ENCODE assay signal across 31 cellular contexts in the genomic region with DNA sequence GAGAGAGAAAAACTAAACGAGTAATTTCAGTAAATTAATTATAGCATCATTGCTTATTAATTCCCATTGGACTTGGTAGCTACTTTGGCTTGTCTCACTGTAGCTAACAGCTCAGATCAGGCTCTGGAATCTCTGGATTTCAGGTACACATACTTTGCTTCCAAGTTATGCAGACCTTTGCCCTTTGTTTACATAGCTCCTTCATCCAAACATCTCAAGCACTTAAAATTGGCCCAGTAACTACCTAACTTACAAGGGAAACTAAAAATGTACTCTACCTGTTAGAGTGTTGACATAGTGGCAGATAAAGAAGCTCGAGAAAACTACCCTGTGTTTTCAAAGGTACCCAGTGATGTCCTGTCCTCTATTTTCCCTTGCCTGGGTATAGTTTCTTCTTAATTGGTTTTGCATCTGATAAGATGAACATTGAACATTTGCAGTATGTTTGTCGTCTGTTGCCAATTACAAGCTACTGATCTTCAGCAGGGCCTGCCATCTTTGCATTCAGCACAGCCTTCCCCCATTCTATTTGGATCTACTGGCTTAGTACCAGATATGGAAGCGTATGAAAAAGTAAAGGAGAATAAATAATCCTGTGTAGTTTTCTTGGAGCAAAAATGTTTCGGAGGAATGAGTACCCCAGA.
"Had no signal": no experiment of that assay in that cellular context is flagged by ENCODE, and none has a peak within 500 bp of the region (broad histone marks: within the 10 kb centered on the region; RNA-seq: fewer than 3 reads in every experiment).

No MANE protein-coding gene starts in this region.

- DNase-seq: activated CD4-positive, alpha-beta memory T cell treated with anti-CD3 and anti-CD28 coated beads, Interleukin-2, amount 10 ng/mL, durations not matched to agents 7 days and 5 days; activated CD4-positive, alpha-beta T cell treated with anti-CD3 and anti-CD28 coated beads for 36 hours; activated CD4-positive, alpha-beta T cell treated with anti-CD3 and anti-CD28 coated beads, Interleukin-2, amount 50 U/mL, for 1 hour; activated gamma-delta T cell; activated naive CD4-positive, alpha-beta T cell treated with anti-CD3 and anti-CD28 coated beads for 36 hours; activated T-cell treated with anti-CD3 and anti-CD28 coated beads for 4 hours; activated T-cell treated with anti-CD3 and anti-CD28 coated beads, Interleukin-2, amount 50 U/mL, for 48 hours; caudate nucleus; IMR-90; Kasumi-1; KBM-7; NCI-H1092; NCI-H1417 treated with DMSO at 0.1 percent for 48 hours; NCI-H1694; NCI-H2029; NCI-H2107; NCI-H2171 treated with DMSO at 0.1 percent for 48 hours; NCI-H226; NCI-H526 treated with DMSO at 0.1 percent for 48 hours; NCI-H82; OCI-M1; Peyer's patch; SHP77; T-cell; T-helper 2 cell; T1000 had no signal

- H3K27me3 ChIP-seq: breast epithelium, Peyer's patch, SJSA1 had no signal

- H3K9me3 ChIP-seq: breast epithelium, Peyer's patch, SJSA1 had no signal

- ATAC-seq: activated CD4-positive, alpha-beta T cell treated with anti-CD3 and anti-CD28 coated beads for 36 hours; activated T-helper 17 cell treated with anti-CD3 and anti-CD28 coated beads, Interleukin-2, amount 50 U/mL, for 72 hours; T-cell had no signal

- H3K36me3 ChIP-seq: breast epithelium, Peyer's patch, SJSA1 had no signal

- H3K4me1 ChIP-seq: breast epithelium, Peyer's patch, SJSA1 had no signal

- H3K4me3 ChIP-seq: breast epithelium, Peyer's patch, SJSA1 had no signal

- H3K27ac ChIP-seq: breast epithelium, Peyer's patch, RWPE1, SJSA1, VCaP had no signal
